22 cellular contexts compared by ENCODE assay signal in genomic region chr3:152210697-152211096, GRCh38.
"Had no signal": no experiment of that assay in that cellular context is flagged by ENCODE, and none has a peak within 500 bp of the region (broad histone marks: within the 10 kb centered on the region; RNA-seq: fewer than 3 reads in every experiment).

No MANE protein-coding gene starts in this region.

- H3K27me3 ChIP-seq: ovary, testis, uterus had no signal

- H3K4me1 ChIP-seq: testis, uterus had no signal

- H3K27me3 Mint-ChIP-seq: activated CD4-positive, alpha-beta T cell treated with anti-CD3 and anti-CD28 coated beads for 36 hours; activated CD8-positive, alpha-beta memory T cell treated with anti-CD3 and anti-CD28 coated beads, Interleukin-2, amount 10 ng/mL, durations not matched to agents 7 days and 5 days; activated naive CD8-positive, alpha-beta T cell treated with anti-CD3 and anti-CD28 coated beads, Interleukin-2, amount 10 ng/mL, durations not matched to agents 7 days and 5 days; naive B cell had no signal

- DNase-seq: activated CD4-positive, alpha-beta T cell treated with anti-CD3 and anti-CD28 coated beads for 36 hours; activated CD4-positive, CD25-positive, alpha-beta regulatory T cell; activated CD8-positive, alpha-beta memory T cell treated with anti-CD3 and anti-CD28 coated beads, Interleukin-2, amount 10 ng/mL, durations not matched to agents 7 days and 5 days; activated CD8-positive, alpha-beta T cell treated with anti-CD3 and anti-CD28 coated beads, Interleukin-2, amount 10 ng/mL, durations not matched to agents 7 days and 5 days; activated gamma-delta T cell; activated naive CD8-positive, alpha-beta T cell treated with anti-CD3 and anti-CD28 coated beads, Interleukin-2, amount 10 ng/mL, durations not matched to agents 7 days and 5 days; amniotic stem cell; cortex of kidney; foreskin fibroblast; hippocampal formation; kidney; left colon; mammary epithelial cell; naive B cell; ovary; retina; stimulated activated CD4-positive, alpha-beta T cell treated with anti-CD3 and anti-CD28 coated beads, Interleukin-15, amount 100 ng/mL, for 24 hours; stimulated activated CD4-positive, alpha-beta T cell treated with anti-CD3 and anti-CD28 coated beads, Interleukin-2, amount 100 ng/mL, for 24 hours; testis; trophoblast cell; uterus had no signal

- H3K9me3 ChIP-seq: ovary, testis, uterus had no signal

- H3K27ac ChIP-seq: ovary, testis, uterus had no signal

- H3K36me3 ChIP-seq: ovary, uterus had no signal

- H3K4me3 ChIP-seq: ovary, testis, uterus had no signal

- ATAC-seq: activated CD4-positive, alpha-beta T cell treated with anti-CD3 and anti-CD28 coated beads for 36 hours; activated CD8-positive, alpha-beta memory T cell treated with anti-CD3 and anti-CD28 coated beads, Interleukin-2, amount 10 ng/mL, durations not matched to agents 7 days and 5 days; activated CD8-positive, alpha-beta T cell treated with anti-CD3 and anti-CD28 coated beads, Interleukin-2, amount 10 ng/mL, durations not matched to agents 7 days and 5 days had no signal

- H3K27ac Mint-ChIP-seq: activated CD8-positive, alpha-beta memory T cell treated with anti-CD3 and anti-CD28 coated beads, Interleukin-2, amount 10 ng/mL, durations not matched to agents 7 days and 5 days; activated CD8-positive, alpha-beta T cell treated with anti-CD3 and anti-CD28 coated beads, Interleukin-2, amount 10 ng/mL, durations not matched to agents 7 days and 5 days; activated naive CD8-positive, alpha-beta T cell treated with anti-CD3 and anti-CD28 coated beads, Interleukin-2, amount 10 ng/mL, durations not matched to agents 7 days and 5 days; progenitor cell of endocrine pancreas had no signal

- H3K4me3 Mint-ChIP-seq: activated CD4-positive, alpha-beta T cell treated with anti-CD3 and anti-CD28 coated beads for 36 hours; activated CD8-positive, alpha-beta memory T cell treated with anti-CD3 and anti-CD28 coated beads, Interleukin-2, amount 10 ng/mL, durations not matched to agents 7 days and 5 days; activated CD8-positive, alpha-beta T cell treated with anti-CD3 and anti-CD28 coated beads, Interleukin-2, amount 10 ng/mL, durations not matched to agents 7 days and 5 days; activated naive CD8-positive, alpha-beta T cell treated with anti-CD3 and anti-CD28 coated beads, Interleukin-2, amount 10 ng/mL, durations not matched to agents 7 days and 5 days had no signal
